Comparison of ENCODE assay signal across 1 cellular context in the genomic region with DNA sequence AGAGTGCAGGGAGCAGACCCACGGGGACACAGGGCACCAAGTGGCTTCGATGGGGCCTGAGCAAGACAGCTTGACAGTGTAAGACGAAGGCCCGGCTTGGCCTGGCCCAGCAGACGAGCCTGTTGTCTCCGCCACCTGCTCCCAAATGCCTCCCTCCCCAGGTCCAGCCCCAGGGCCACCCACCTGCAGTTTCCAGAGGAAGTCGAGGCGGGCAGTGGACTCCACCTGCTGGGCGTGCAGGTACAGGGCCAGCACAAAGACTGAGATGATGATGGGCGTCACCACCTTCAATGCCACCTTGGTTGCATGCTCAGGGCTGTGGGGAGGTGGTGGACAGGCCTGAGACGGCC.
TF ChIP-seq lines count a peak whose summit lies in the region.

No MANE protein-coding gene starts in this region.

TF ChIP-seq in HepG2, 621 proteins besides CTCF, POLR2A, EP300 and RAD21 (continued from another document):
- TF ChIP-seq, protein P1, sequence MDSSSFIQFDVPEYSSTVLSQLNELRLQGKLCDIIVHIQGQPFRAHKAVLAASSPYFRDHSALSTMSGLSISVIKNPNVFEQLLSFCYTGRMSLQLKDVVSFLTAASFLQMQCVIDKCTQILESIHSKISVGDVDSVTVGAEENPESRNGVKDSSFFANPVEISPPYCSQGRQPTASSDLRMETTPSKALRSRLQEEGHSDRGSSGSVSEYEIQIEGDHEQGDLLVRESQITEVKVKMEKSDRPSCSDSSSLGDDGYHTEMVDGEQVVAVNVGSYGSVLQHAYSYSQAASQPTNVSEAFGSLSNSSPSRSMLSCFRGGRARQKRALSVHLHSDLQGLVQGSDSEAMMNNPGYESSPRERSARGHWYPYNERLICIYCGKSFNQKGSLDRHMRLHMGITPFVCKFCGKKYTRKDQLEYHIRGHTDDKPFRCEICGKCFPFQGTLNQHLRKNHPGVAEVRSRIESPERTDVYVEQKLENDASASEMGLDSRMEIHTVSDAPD (CRISPR knock-in tag; IDR thresholded peaks at IDR 0.05), result no peak
- TF ChIP-seq ZNF124 (CRISPR knock-in tag; IDR thresholded peaks at IDR 0.05) (no peak), HNRNPH1 (optimal IDR thresholded peaks at IDR 0.05; ENCODE audit: low read depth, low read length) (no peak), AHDC1 (CRISPR knock-in tag; IDR thresholded peaks at IDR 0.05; ENCODE audit: borderline replicate concordance) (no peak), YY1 (IDR thresholded peaks at IDR 0.05; ENCODE audit: insufficient read depth, insufficient replicate concordance, low read depth, low read length) (no peak), ADNP (CRISPR knock-in tag; IDR thresholded peaks at IDR 0.05) (no peak)
